Comparison of ENCODE assay signal across 8 cellular contexts in genomic region chr6:2765896-2766766, GRCh38. TPM values are rescaled to one million over a fixed set of nuclear protein-coding genes. Genes with fewer than 3 reads are reported as not detected.
A peak's percentile ranks its signal among the peaks of the same experiment; 100 is the strongest.
DNase-seq lines count a peak whose midpoint lies in the region; ATAC-seq and TF ChIP-seq lines count a peak whose summit lies in the region.

No MANE protein-coding gene starts in this region.

- no peaks in the 10 kb centered on the region for H3K9me3 ChIP-seq in thymus (ENCODE audit: control insufficient read depth)

- WGBS in thymus: under 1% methylated on average over 91 of the region's 91 CpGs

- H3K36me3 Mint-ChIP-seq in activated CD4-positive, alpha-beta T cell treated with anti-CD3 and anti-CD28 coated beads, Interleukin-2, amount 10 ng/mL, durations not matched to agents 24 days and 14 days (ENCODE audit: low read depth): peaks cover 27% of the 10 kb centered on the region

- H3K27me3 ChIP-seq in thymus (ENCODE audit: control insufficient read depth, insufficient read depth): no peaks in the 10 kb centered on the region

- peak overlapping the region; percentile 92 for H3K27ac Mint-ChIP-seq in activated CD4-positive, alpha-beta T cell treated with anti-CD3 and anti-CD28 coated beads, Interleukin-2, amount 10 ng/mL, durations not matched to agents 24 days and 14 days

- TF ChIP-seq CTCF in GM10266 (IDR thresholded peaks at IDR 0.05; ENCODE audit: control insufficient read depth, insufficient read depth, low read depth, missing control alignments): no peak

- H3K27me3 Mint-ChIP-seq in activated CD4-positive, alpha-beta T cell treated with anti-CD3 and anti-CD28 coated beads, Interleukin-2, amount 10 ng/mL, durations not matched to agents 24 days and 14 days: no peaks in the 10 kb centered on the region

- ATAC-seq in GM21529 (IDR thresholded peaks at IDR 0.05; ENCODE audit: unreplicated experiment): peak; percentile 28

- peaks cover 18% of the 10 kb centered on the region for H3K4me1 ChIP-seq in thymus (ENCODE audit: control insufficient read depth, insufficient read depth, low read length)

- no peaks in the 10 kb centered on the region for H3K9me3 Mint-ChIP-seq in activated CD4-positive, alpha-beta T cell treated with anti-CD3 and anti-CD28 coated beads, Interleukin-2, amount 10 ng/mL, durations not matched to agents 24 days and 14 days

- intact Hi-C loops in activated CD4-positive, alpha-beta T cell treated with anti-CD3 and anti-CD28 coated beads, Interleukin-2, amount 10 ng/mL, durations not matched to agents 24 days and 14 days (cut with micrococcal nuclease): loop anchor here (1.0 to 5.0 kb wide), 7 partner anchors 76 to 519 kb away; partner anchors contain the start of genes GMDS, NQO2, PSMG4 and RIPK1

- peak overlapping the region; percentile 88 for H3K4me3 Mint-ChIP-seq in activated CD4-positive, alpha-beta T cell treated with anti-CD3 and anti-CD28 coated beads, Interleukin-2, amount 10 ng/mL, durations not matched to agents 24 days and 14 days

- H3K27ac ChIP-seq in thymus (ENCODE audit: low read depth): peak overlapping the region; percentile 94

- DNase-seq in GM10266 (ENCODE audit: extremely low spot score): peak; percentile 79
- DNase-seq in Jurkat, Clone E6-1 (ENCODE audit: low read depth, low spot score): no peak
- peak; percentile 86 for DNase-seq in activated CD4-positive, alpha-beta T cell treated with anti-CD3 and anti-CD28 coated beads, Interleukin-2, amount 10 ng/mL, durations not matched to agents 24 days and 14 days
- peak; percentile 19 for DNase-seq in epidermal melanocyte (ENCODE audit: insufficient read length, low spot score)
- DNase-seq in myocyte (ENCODE audit: low read depth): peak; percentile 51
- DNase-seq in hippocampal formation (lab: John Stamatoyannopoulos, UW): no peak

- peaks cover 10% of the 10 kb centered on the region for H3K36me3 ChIP-seq in thymus (ENCODE audit: control insufficient read depth, insufficient read depth)

- H3K4me3 ChIP-seq in Jurkat, Clone E6-1 (ENCODE audit: low read length): peak overlapping the region; percentile 77
- H3K4me3 ChIP-seq in thymus (ENCODE audit: low read length): peak overlapping the region; percentile 65

- H3K4me1 Mint-ChIP-seq in activated CD4-positive, alpha-beta T cell treated with anti-CD3 and anti-CD28 coated beads, Interleukin-2, amount 10 ng/mL, durations not matched to agents 24 days and 14 days: peaks cover 43% of the 10 kb centered on the region

RNA-seq across cellular contexts. Expression of gene WRNIP1, which starts 0.9 kb away (rescaled TPM):
- 65.2 TPM for polyA plus RNA-seq in Jurkat, Clone E6-1 (2012; ENCODE audit: insufficient read depth, insufficient read length)
- 49.3 and 50.5 TPM in 2 replicates for total RNA-seq in activated CD4-positive, alpha-beta T cell treated with anti-CD3 and anti-CD28 coated beads, Interleukin-2, amount 10 ng/mL, durations not matched to agents 24 days and 14 days
- total RNA-seq in myocyte: 105 and 133 TPM in 2 replicates
- 51.2 TPM for polyA plus RNA-seq in myocyte (2012)
- polyA plus RNA-seq in thymus: 85.3 TPM

RNA-seq across cellular contexts. Expression of gene MYLK4, which starts 15.4 kb away (rescaled TPM):
- not detected for polyA plus RNA-seq in Jurkat, Clone E6-1 (2012; ENCODE audit: insufficient read depth, insufficient read length)
- total RNA-seq in activated CD4-positive, alpha-beta T cell treated with anti-CD3 and anti-CD28 coated beads, Interleukin-2, amount 10 ng/mL, durations not matched to agents 24 days and 14 days: 0.07 and 0.14 TPM in 2 replicates
- total RNA-seq in myocyte: 5.6 and 9.4 TPM in 2 replicates
- polyA plus RNA-seq in myocyte (2012): 1.1 TPM
- polyA plus RNA-seq in thymus: 0.52 TPM

Comparison
In these comparisons a context has a peak if more than half of its experiments do, and no peak if none do; other contexts are left out.
1. DNase-seq: peak in GM10266 (single experiment), activated CD4-positive, alpha-beta T cell treated with anti-CD3 and anti-CD28 coated beads, Interleukin-2, amount 10 ng/mL, durations not matched to agents 24 days and 14 days (single experiment), epidermal melanocyte (single experiment) and myocyte (single experiment); none in Jurkat, Clone E6-1 (single experiment) and hippocampal formation (0 of 2).